9 cellular contexts compared by ENCODE assay signal in the genomic region with DNA sequence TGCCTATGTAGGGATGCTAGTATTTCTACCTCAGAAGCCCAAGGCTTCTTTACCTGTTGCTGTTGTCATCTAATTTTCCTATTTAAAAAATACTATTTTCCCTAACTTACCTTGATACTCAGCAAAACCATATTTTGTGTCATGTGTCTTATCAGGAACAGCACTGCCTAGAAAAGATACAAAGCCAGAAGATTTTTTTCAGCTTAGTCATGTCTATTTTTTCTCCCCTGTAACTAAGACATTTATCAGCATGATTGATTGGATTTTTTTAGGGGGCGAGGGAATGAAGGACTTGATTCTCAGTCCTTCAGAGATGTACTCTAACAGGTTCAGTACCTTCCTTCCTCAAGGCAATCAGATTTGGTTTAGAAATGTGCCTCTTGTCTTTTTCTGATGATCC. TPM values are rescaled to one million over a fixed set of nuclear protein-coding genes. Genes with fewer than 3 reads are reported as not detected.
A peak's percentile ranks its signal among the peaks of the same experiment; 100 is the strongest.
DNase-seq lines count a peak whose midpoint lies in the region; ATAC-seq, FAIRE-seq and TF ChIP-seq lines count a peak whose summit lies in the region.
"Had no signal": no experiment of that assay in that cellular context is flagged by ENCODE, and none has a peak within 500 bp of the region (broad histone marks: within the 10 kb centered on the region; RNA-seq: fewer than 3 reads in every experiment).

No MANE protein-coding gene starts in this region.

- no peak for TF ChIP-seq EP300 in GM12878 (IDR thresholded peaks at IDR 0.05; ENCODE audit: borderline replicate concordance in 1 of 2, control insufficient read depth in 1 of 2, low read depth in 2 of 2, low read length in 2 of 2)
- no peak for TF ChIP-seq EP300 in upper lobe of left lung (IDR thresholded peaks at IDR 0.05)

- no peaks in the 10 kb centered on the region for H3K79me2 ChIP-seq in GM12878 (ENCODE audit: control insufficient read depth, insufficient read depth, low read length)
- no peaks in the 10 kb centered on the region for H3K79me2 ChIP-seq in Karpas-422 (ENCODE audit: low read length)

- intact Hi-C loops in cardiac septum (cut with DNase I), result no loop called here
- intact Hi-C loops in GM12878 (cut with micrococcal nuclease; ENCODE audit: unreplicated experiment), result loop anchor here (10.0 kb wide), 1 partner anchor 211 kb away; the partner anchor contains the start of gene SMTN
- intact Hi-C loops in lower lobe of right lung (cut with DNase I), result no loop called here

- no peaks in the 10 kb centered on the region for H3K9me3 ChIP-seq in cardiac muscle cell (ENCODE audit: low read depth)
- H3K9me3 ChIP-seq in GM12878 (replicated peaks; ENCODE audit: control insufficient read depth, insufficient read depth, low read length), result no peaks in the 10 kb centered on the region
- no peaks in the 10 kb centered on the region for H3K9me3 ChIP-seq in lower lobe of right lung
- H3K9me3 ChIP-seq in upper lobe of left lung, result no peaks in the 10 kb centered on the region
- no peaks in the 10 kb centered on the region for H3K9me3 ChIP-seq in Karpas-422 (ENCODE audit: low read length)

- H3K9me2 ChIP-seq in Karpas-422 (replicated peaks; ENCODE audit: insufficient read depth, low read length), result no peaks in the 10 kb centered on the region

- peak overlapping the region; percentile 20 for H3K27ac ChIP-seq in cardiac muscle cell
- no peak overlapping the region for H3K27ac ChIP-seq in GM12878 (ENCODE audit: control insufficient read depth, insufficient read depth)
- peak overlapping the region; percentile 76 for H3K27ac ChIP-seq in lower lobe of right lung
- peak overlapping the region; percentile 63 to 97 (median 76) for H3K27ac ChIP-seq in upper lobe of left lung
- no peak overlapping the region for H3K27ac ChIP-seq in Karpas-422 (ENCODE audit: low read length)
- H3K27ac ChIP-seq: C4-2B had no signal

- H3K9ac ChIP-seq in GM12878 (ENCODE audit: control insufficient read depth, insufficient read depth, low read length) (no peak overlapping the region), Karpas-422 (ENCODE audit: low read length) (no peak overlapping the region)

- CTCF ChIA-PET in GM12878 (lab: Yijun Ruan, JAX), result interaction anchor here (1.7 to 10.4 kb wide), 2 partner anchors 17 to 84 kb away, joined by 6 to 91 read pairs; partner anchors contain the start of gene LIMK2

- peak in 1 of 2 donors; percentile 32 for DNase-seq in cardiac muscle cell (ENCODE audit: low read depth in 1 of 2, low spot score in 1 of 2)
- DNase-seq in cardiac septum (ENCODE audit: low spot score), result no peak
- no peak for DNase-seq in GM12878 (ENCODE audit: low read depth, low spot score)
- no peak for DNase-seq in lower lobe of right lung
- DNase-seq in upper lobe of left lung, result no peak
- no peak for DNase-seq in NCI-H1436 treated with DMSO at 0.1 percent for 48 hours (lab: John Stamatoyannopoulos, UW)
- no peak for DNase-seq in Karpas-422

- FAIRE-seq in GM12878 (lab: Jason Lieb, UNC), result no peak

- H3K4me1 ChIP-seq in cardiac muscle cell (ENCODE audit: low read depth) (peaks cover 13% of the 10 kb centered on the region), GM12878 (ENCODE audit: control insufficient read depth, insufficient read depth, low read length) (peaks cover 4% of the 10 kb centered on the region; the same call in 1 of the 2 replicates), lower lobe of right lung (peaks cover 44% of the 10 kb centered on the region), upper lobe of left lung (peaks cover 30 to 46% (median 42%) of the 10 kb centered on the region in 4 donors), Karpas-422 (ENCODE audit: low read length) (peaks cover 29% of the 10 kb centered on the region)

- no TSS peak for BruUV-seq in GM12878 (replicated peaks; lab: Mats Ljungman, UMichigan)

- RAD21 ChIA-PET in GM12878 (lab: Charles Lee; ENCODE audit: unreplicated experiment), result interaction anchor here (1.7 kb wide), 1 partner anchor 23 kb away, joined by 5 read pairs; no protein-coding TSS in a partner anchor

- H3K36me3 ChIP-seq in cardiac muscle cell (no peaks in the 10 kb centered on the region), GM12878 (ENCODE audit: control insufficient read depth in 2 of 2, insufficient read depth in 2 of 2, low read length in 1 of 2) (no peaks in the 10 kb centered on the region), lower lobe of right lung (no peaks in the 10 kb centered on the region), upper lobe of left lung (no peaks in the 10 kb centered on the region), Karpas-422 (ENCODE audit: insufficient read depth, low read length) (no peaks in the 10 kb centered on the region)

- POLR2A ChIA-PET in GM12878 (lab: Charles Lee), result no interaction called here

- H2AFZ ChIP-seq in GM12878 (ENCODE audit: control insufficient read depth, low read depth, low read length) (no peak overlapping the region), Karpas-422 (ENCODE audit: low read length) (no peak overlapping the region)

- WGBS in GM12878 (ENCODE audit: insufficient coverage, insufficient replicate concordance, low lambda C conversion rate, missing lambda C conversion rate), result 100% methylated on average over 1 of the region's 1 CpG
- WGBS in upper lobe of left lung, 2 donors, result 72 to 89% methylated on average over 1 of the region's 1 CpG

- TF ChIP-seq POLR2A in GM12878 (IDR thresholded peaks at IDR 0.05; ENCODE audit: low read depth, low read length) (no peak), upper lobe of left lung (IDR thresholded peaks at IDR 0.05) (no peak)

- no peaks in the 10 kb centered on the region for H3K27me3 ChIP-seq in cardiac muscle cell
- H3K27me3 ChIP-seq in GM12878 (replicated peaks in 1 of 2; ENCODE audit: control insufficient read depth in 2 of 2, insufficient read depth in 2 of 2, low read length in 1 of 2), result no peaks in the 10 kb centered on the region
- no peaks in the 10 kb centered on the region for H3K27me3 ChIP-seq in lower lobe of right lung (ENCODE audit: low read depth)
- no peaks in the 10 kb centered on the region for H3K27me3 ChIP-seq in upper lobe of left lung
- H3K27me3 ChIP-seq in Karpas-422 (ENCODE audit: low read length), result no peaks in the 10 kb centered on the region

- H3K4me3 ChIP-seq in cardiac muscle cell, result no peak overlapping the region
- H3K4me3 ChIP-seq in GM12878, result no peak overlapping the region
- H3K4me3 ChIP-seq in lower lobe of right lung, result no peak overlapping the region
- H3K4me3 ChIP-seq in upper lobe of left lung, result no peak overlapping the region
- H3K4me3 ChIP-seq in Karpas-422 (ENCODE audit: low read length), result no peak overlapping the region

- H3K4me2 ChIP-seq in GM12878 (ENCODE audit: control insufficient read depth, insufficient read depth) (peak overlapping the region; percentile 23; the same call in 1 of the 2 replicates), Karpas-422 (ENCODE audit: low read depth, low read length, poor library complexity, severe bottlenecking) (no peak overlapping the region)

- no peak for TF ChIP-seq RAD21 in GM12878 (IDR thresholded peaks at IDR 0.05; ENCODE audit: insufficient read depth, low read depth, low read length)

- in situ Hi-C loops in GM12878 (cut with MboI), result no loop called here

- ATAC-seq in GM12878 (no peak), lower lobe of right lung (no peak), upper lobe of left lung (ENCODE audit: low FRiP score in 2 of 2) (no peak), GM21381 (IDR thresholded peaks at IDR 0.05; ENCODE audit: unreplicated experiment) (no peak)

- TF ChIP-seq CTCF in cardiac muscle cell (IDR thresholded peaks at IDR 0.05; ENCODE audit: low read depth, low read length) (no peak), GM12878 (IDR thresholded peaks at IDR 0.05 in 2 of 3, conservative IDR thresholded peaks at IDR 0.05 in 1 of 3; ENCODE audit: control insufficient read depth in 2 of 3, extremely low read depth in 1 of 3, insufficient read depth in 1 of 3, low read depth in 3 of 3, low read length in 3 of 3) (no peak), lower lobe of right lung (IDR thresholded peaks at IDR 0.05) (no peak), upper lobe of left lung (IDR thresholded peaks at IDR 0.05) (no peak)

- SMC1A ChIA-PET in GM12878 (lab: Charles Lee; ENCODE audit: uncharacterized antibody, unreplicated experiment), result interaction anchor here (1.2 to 3.4 kb wide), 2 partner anchors 12 to 17 kb away, joined by 3 to 10 read pairs; no protein-coding TSS in a partner anchor

- H4K20me1 ChIP-seq in GM12878 (ENCODE audit: control insufficient read depth, insufficient read depth) (no peaks in the 10 kb centered on the region), Karpas-422 (ENCODE audit: insufficient read depth, low read depth, low read length) (no peaks in the 10 kb centered on the region)

RNA-seq across cellular contexts. Expression of gene PIK3IP1, which starts 3.5 kb away (rescaled TPM):
- total RNA-seq in cardiac muscle cell (7.2 and 9.8 TPM in 2 replicates), cardiac septum (10.5 TPM), GM12878 (2014; rRNA removed) (3.4 and 3.6 TPM in 2 replicates), GM12878 (2014; rRNA removed; fragmentation: Illumina TruSeq; extraction: Trizol) (2.3 and 2.6 TPM in 2 replicates), GM12878 (2021) (3.8 and 4.1 TPM in 2 replicates), lower lobe of right lung (54.9 TPM), upper lobe of left lung (10 to 100 TPM; 38.9 to 97.1 (median 65.8) TPM)
- polyA plus RNA-seq in cardiac muscle cell (6.5 and 12.0 TPM in 2 replicates), GM12878 (2011; rRNA removed) (5.6 and 6.5 TPM in 2 replicates), GM12878 (2014; fragmentation: Illumina TruSeq; extraction: Trizol) (1.2 and 2.4 TPM in 2 replicates), GM12878 (2014; fragmentation: Nextera tagmentation; extraction: Ambion mirVana) (under 1 TPM; 0.77 to 0.80 TPM), GM12878 (2014; rRNA removed) (2.4 and 2.9 TPM in 2 replicates), GM12878 (2016; fragmentation: Nextera tagmentation; extraction: Ambion mirVana) (1 to 10 TPM; 3.0 to 3.1 TPM)
- total RNA-seq in GM12878 (2013; cell fraction: nucleolus; rRNA removed), result 20.7 and 25.3 TPM in 2 replicates
- polyA plus RNA-seq in GM12878 (2011; ENCODE audit: low read depth), result 4.0 TPM
- polyA plus RNA-seq in GM12878 (2011; cell fraction: cytosol; rRNA removed), result 5.9 and 6.6 TPM in 2 replicates
- polyA plus RNA-seq in GM12878 (2011; cell fraction: nucleus; rRNA removed), result 7.6 and 10.6 TPM in 2 replicates
- polyA plus RNA-seq in GM12878 (2012), result 6.1 and 8.8 TPM in 2 replicates
- polyA minus RNA-seq in GM12878 (2011; rRNA and poly(A)+ RNA removed), result 4.2 and 7.3 TPM in 2 replicates
- polyA minus RNA-seq in GM12878 (2011; cell fraction: cytosol; rRNA and poly(A)+ RNA removed), result 2.0 and 2.4 TPM in 2 replicates
- 6.4 and 8.6 TPM in 2 replicates for polyA minus RNA-seq in GM12878 (2011; cell fraction: nucleus; rRNA and poly(A)+ RNA removed)
- total RNA-seq in Karpas-422 (2014; rRNA removed; shearing (Covaris generic); ENCODE audit: low replicate concordance), result 17.9 and 25.3 TPM in 2 replicates

RNA-seq across cellular contexts. Expression of gene PATZ1, which starts 50.3 kb away (rescaled TPM):
- total RNA-seq in cardiac muscle cell (29.6 and 46.4 TPM in 2 replicates), cardiac septum (11.9 TPM), GM12878 (2014; rRNA removed) (20.4 and 22.3 TPM in 2 replicates), GM12878 (2014; rRNA removed; fragmentation: Illumina TruSeq; extraction: Trizol) (12.3 and 12.5 TPM in 2 replicates), GM12878 (2021) (27.3 and 32.7 TPM in 2 replicates), lower lobe of right lung (25.8 TPM), upper lobe of left lung (10 to 100 TPM; 18.2 to 29.7 (median 24.0) TPM)
- polyA plus RNA-seq in cardiac muscle cell (24.8 and 35.5 TPM in 2 replicates), GM12878 (2011; rRNA removed) (10.6 and 15.3 TPM in 2 replicates), GM12878 (2014; fragmentation: Illumina TruSeq; extraction: Trizol) (14.3 and 17.3 TPM in 2 replicates), GM12878 (2014; fragmentation: Nextera tagmentation; extraction: Ambion mirVana) (1 to 10 TPM; 3.6 to 4.5 TPM), GM12878 (2014; rRNA removed) (17.7 and 21.2 TPM in 2 replicates), GM12878 (2016; fragmentation: Nextera tagmentation; extraction: Ambion mirVana) (1 to 10 TPM; 4.4 to 5.0 TPM)
- total RNA-seq in GM12878 (2013; cell fraction: nucleolus; rRNA removed), result 50.6 and 62.7 TPM in 2 replicates
- 10.2 TPM for polyA plus RNA-seq in GM12878 (2011; ENCODE audit: low read depth)
- 16.7 and 17.7 TPM in 2 replicates for polyA plus RNA-seq in GM12878 (2011; cell fraction: cytosol; rRNA removed)
- polyA plus RNA-seq in GM12878 (2011; cell fraction: nucleus; rRNA removed), result 42.9 and 54.5 TPM in 2 replicates
- 15.5 and 20.4 TPM in 2 replicates for polyA plus RNA-seq in GM12878 (2012)
- polyA minus RNA-seq in GM12878 (2011; rRNA and poly(A)+ RNA removed), result 24.4 and 45.8 TPM in 2 replicates
- polyA minus RNA-seq in GM12878 (2011; cell fraction: cytosol; rRNA and poly(A)+ RNA removed), result 15.2 and 19.1 TPM in 2 replicates
- 30.3 and 54.0 TPM in 2 replicates for polyA minus RNA-seq in GM12878 (2011; cell fraction: nucleus; rRNA and poly(A)+ RNA removed)
- total RNA-seq in Karpas-422 (2014; rRNA removed; shearing (Covaris generic); ENCODE audit: low replicate concordance), result 65.4 and 87.4 TPM in 2 replicates

Comparison
In these comparisons a context has a peak if more than half of its experiments do, and no peak if none do; other contexts are left out.
1. H3K27ac ChIP-seq: peak in cardiac muscle cell (single experiment), lower lobe of right lung (single experiment) and upper lobe of left lung (4 of 4); none in GM12878 (single experiment) and Karpas-422 (single experiment).